15 cellular contexts compared by ENCODE assay signal in genomic region chr9:70229026-70229425, GRCh38. TPM values are rescaled to one million over a fixed set of nuclear protein-coding genes. Genes with fewer than 3 reads are reported as not detected.
DNase-seq lines count a peak whose midpoint lies in the region; ATAC-seq, FAIRE-seq and TF ChIP-seq lines count a peak whose summit lies in the region.
"Had no signal": no experiment of that assay in that cellular context is flagged by ENCODE, and none has a peak within 500 bp of the region (broad histone marks: within the 10 kb centered on the region; RNA-seq: fewer than 3 reads in every experiment).

No MANE protein-coding gene starts in this region.

- intact Hi-C loops in right lobe of liver (cut with DNase I) (no loop called here), testis (cut with DNase I; ENCODE audit: low total_unique reads) (no loop called here)

- CTCF ChIA-PET in RWPE1 (lab: Yijun Ruan, JAX), result interaction anchor here (0.6 to 2.3 kb wide), 3 partner anchors 9 to 349 kb away, joined by 3 to 13 read pairs (median 3); no protein-coding TSS in a partner anchor

- H3K36me3 ChIP-seq in right lobe of liver (no peaks in the 10 kb centered on the region), testis (ENCODE audit: low read depth, missing control alignments) (no peaks in the 10 kb centered on the region)
- H3K36me3 ChIP-seq: SJSA1 had no signal

- DNase-seq in DMS53 (lab: John Stamatoyannopoulos, UW) (peak; percentile 1), DMS53 treated with DMSO at 0.1 percent for 48 hours (lab: John Stamatoyannopoulos, UW; ENCODE audit: unreplicated experiment) (no peak), astrocyte of the spinal cord (ENCODE audit: low read depth, low spot score) (peak; percentile 13), right lobe of liver (peak in 1 of 3 donors; percentile 48), testis (peak; percentile 36), H54 (ENCODE audit: insufficient read length, low spot score) (no peak), RWPE1 (ENCODE audit: low spot score) (no peak)
- no peak for DNase-seq in activated CD4-positive, alpha-beta T cell treated with anti-CD3 and anti-CD28 coated beads, Interleukin-2, amount 50 U/mL, for 4 hours
- DNase-seq: 8988T; activated CD8-positive, alpha-beta memory T cell treated with anti-CD3 and anti-CD28 coated beads, Interleukin-2, amount 50 U/mL, for 48 hours; CD4-positive, CD25-positive, alpha-beta regulatory T cell; MV-4-11 had no signal

- TF ChIP-seq CTCF in astrocyte of the spinal cord (IDR thresholded peaks at IDR 0.05; ENCODE audit: low read depth, low read length) (no peak), right lobe of liver (IDR thresholded peaks at IDR 0.05) (no peak), testis (IDR thresholded peaks at IDR 0.05) (no peak), RWPE1 (conservative IDR thresholded peaks at IDR 0.05; ENCODE audit: low read depth) (no peak)

- H3K4me1 ChIP-seq in right lobe of liver (peaks cover 0 to 13% (median 0%) of the 10 kb centered on the region in 4 donors), testis (no peaks in the 10 kb centered on the region)

- POLR2A ChIA-PET in RWPE1 (lab: Yijun Ruan, JAX; ENCODE audit: low non-redundant PET), result no interaction called here

- H3K9me3 ChIP-seq in right lobe of liver (no peaks in the 10 kb centered on the region), testis (no peaks in the 10 kb centered on the region)
- H3K9me3 ChIP-seq: SJSA1, tibial nerve had no signal

- peak overlapping the region in 1 of 3 donors; percentile 37 for H3K27ac ChIP-seq in right lobe of liver
- peak overlapping the region in 1 of 2 donors; percentile 65 for H3K27ac ChIP-seq in testis
- no peak overlapping the region for H3K27ac ChIP-seq in RWPE1
- H3K27ac ChIP-seq: SJSA1, skin epidermis had no signal

- in situ Hi-C loops in astrocyte of the spinal cord (cut with HindIII; ENCODE audit: low sequenced_read_pairs), result no loop called here

- H3K4me3 ChIP-seq in astrocyte of the spinal cord (ENCODE audit: low read depth, low read length), result no peak overlapping the region
- H3K4me3 ChIP-seq in right lobe of liver, result no peak overlapping the region
- no peak overlapping the region for H3K4me3 ChIP-seq in testis
- H3K4me3 ChIP-seq: SJSA1, skin epidermis, tibial nerve had no signal

- peak; percentile 80 to 93 (median 81) for ATAC-seq in right lobe of liver

- no peaks in the 10 kb centered on the region for H3K27me3 ChIP-seq in right lobe of liver
- H3K27me3 ChIP-seq in testis, result no peaks in the 10 kb centered on the region
- H3K27me3 ChIP-seq: SJSA1, tibial nerve had no signal

- FAIRE-seq in H54 (lab: Jason Lieb, UNC), result no peak

- TF ChIP-seq POLR2A in right lobe of liver (IDR thresholded peaks at IDR 0.05) (no peak), testis (IDR thresholded peaks at IDR 0.05) (no peak), H54 (IDR thresholded peaks at IDR 0.05; ENCODE audit: low read depth, low read length) (no peak)

- 82% methylated on average over 3 of the region's 4 CpGs for WGBS in right lobe of liver (ENCODE audit: insufficient coverage, low coverage, low lambda C conversion rate, missing lambda C conversion rate)
- 36 to 37% methylated on average over 4 of the region's 4 CpGs for WGBS in testis, 2 donors

RNA-seq across cellular contexts. Expression of gene SMC5, which starts 29.8 kb away (rescaled TPM):
- 10 to 100 TPM; 10.6 to 13.9 (median 13.0) TPM for total RNA-seq in right lobe of liver
- 10 to 100 TPM; 39.0 to 42.6 TPM for total RNA-seq in testis
- polyA plus RNA-seq in testis (ENCODE audit: insufficient read depth, low read depth, low replicate concordance), result 11.9 TPM

Comparison
In these comparisons a context has a peak if more than half of its experiments do, and no peak if none do; other contexts are left out.
1. DNase-seq: peak in DMS53 (single experiment), astrocyte of the spinal cord (single experiment) and testis (single experiment); none in DMS53 treated with DMSO at 0.1 percent for 48 hours (single experiment), H54 (single experiment), activated CD4-positive, alpha-beta T cell treated with anti-CD3 and anti-CD28 coated beads, Interleukin-2, amount 50 U/mL, for 4 hours (0 of 2) and RWPE1 (single experiment).